ENCODE assay signal across 26 cellular contexts in the genomic region with DNA sequence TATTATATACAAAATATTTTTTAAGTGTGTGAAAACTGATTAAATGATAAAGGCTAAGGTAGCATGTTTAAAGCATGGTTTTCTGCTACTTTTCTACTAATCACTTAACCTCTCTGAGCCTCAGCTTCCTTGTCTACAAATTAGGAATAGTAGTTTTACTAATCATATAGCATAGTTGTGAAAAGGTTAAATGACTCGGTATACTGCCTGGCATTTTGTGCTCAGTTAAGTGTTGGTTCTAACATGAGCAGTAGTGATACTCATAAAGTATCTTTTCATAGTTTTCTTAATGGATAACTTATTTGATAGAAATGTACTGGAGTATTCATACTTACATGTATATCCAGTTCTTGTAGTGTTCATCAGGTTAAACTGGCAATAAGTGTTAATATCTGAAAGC. TPM values are rescaled to one million over a fixed set of nuclear protein-coding genes. Genes with fewer than 3 reads are reported as not detected.
A peak's percentile ranks its signal among the peaks of the same experiment; 100 is the strongest.
DNase-seq lines count a peak whose midpoint lies in the region; ATAC-seq and TF ChIP-seq lines count a peak whose summit lies in the region.
"Had no signal": no experiment of that assay in that cellular context is flagged by ENCODE, and none has a peak within 500 bp of the region (broad histone marks: within the 10 kb centered on the region; RNA-seq: fewer than 3 reads in every experiment).

No MANE protein-coding gene starts in this region.

- H3K36me3 Mint-ChIP-seq in activated CD8-positive, alpha-beta memory T cell treated with anti-CD3 and anti-CD28 coated beads, Interleukin-2, amount 10 ng/mL, durations not matched to agents 7 days and 5 days: peaks cover 46% of the 10 kb centered on the region
- peaks cover 7% of the 10 kb centered on the region for H3K36me3 Mint-ChIP-seq in activated naive CD8-positive, alpha-beta T cell
- H3K36me3 Mint-ChIP-seq: WTC11 had no signal

- peaks cover 53% of the 10 kb centered on the region for H3K4me1 Mint-ChIP-seq in activated CD8-positive, alpha-beta memory T cell treated with anti-CD3 and anti-CD28 coated beads, Interleukin-2, amount 10 ng/mL, durations not matched to agents 7 days and 5 days
- peaks cover 18% of the 10 kb centered on the region for H3K4me1 Mint-ChIP-seq in activated naive CD8-positive, alpha-beta T cell (ENCODE audit: low read depth)
- H3K4me1 Mint-ChIP-seq: neural progenitor cell had no signal

- H3K9me3 ChIP-seq in Loucy (ENCODE audit: insufficient read depth, low read depth, low read length) (peaks cover 5% of the 10 kb centered on the region; the same call in 1 of the 2 replicates), neutrophil (no peaks in the 10 kb centered on the region)
- H3K9me3 ChIP-seq: A549, body of pancreas, esophagus muscularis mucosa, sigmoid colon had no signal

- no peak overlapping the region for H3K9ac ChIP-seq in Loucy (ENCODE audit: low read depth, low read length, poor library complexity, severe bottlenecking)
- H3K9ac ChIP-seq: BLaER1, neural progenitor cell had no signal

- H3F3A ChIP-seq in Loucy (ENCODE audit: low read depth): peaks cover 16% of the 10 kb centered on the region; the same call in 1 of the 2 replicates

- H3K27me3 ChIP-seq in Loucy (ENCODE audit: insufficient read depth, low read length, poor library complexity, severe bottlenecking) (no peaks in the 10 kb centered on the region), neutrophil (no peaks in the 10 kb centered on the region)
- H3K27me3 ChIP-seq: BLaER1, body of pancreas, esophagus muscularis mucosa, neural progenitor cell, sigmoid colon had no signal

- no peak for ATAC-seq in activated CD8-positive, alpha-beta memory T cell treated with anti-CD3 and anti-CD28 coated beads, Interleukin-2, amount 10 ng/mL, durations not matched to agents 7 days and 5 days
- ATAC-seq in GM18517 (IDR thresholded peaks at IDR 0.05; ENCODE audit: unreplicated experiment) (no peak), left ventricle myocardium superior (no peak), HG02678 (IDR thresholded peaks at IDR 0.05; ENCODE audit: unreplicated experiment) (no peak)
- ATAC-seq: A549, body of pancreas, WTC11 had no signal

- no peak overlapping the region for H2AFZ ChIP-seq in Loucy (ENCODE audit: low read length)
- H2AFZ ChIP-seq: neural progenitor cell had no signal

- peak overlapping the region; percentile 94 for H3K27ac Mint-ChIP-seq in activated CD8-positive, alpha-beta memory T cell treated with anti-CD3 and anti-CD28 coated beads, Interleukin-2, amount 10 ng/mL, durations not matched to agents 7 days and 5 days
- no peak overlapping the region for H3K27ac Mint-ChIP-seq in activated naive CD8-positive, alpha-beta T cell
- H3K27ac Mint-ChIP-seq: neural progenitor cell, WTC11 had no signal

- peak overlapping the region; percentile 93 for H3K4me2 ChIP-seq in Loucy (ENCODE audit: low read depth, low read length, poor library complexity, severe bottlenecking)
- H3K4me2 ChIP-seq: A549, neural progenitor cell had no signal

- H3K4me1 ChIP-seq in Loucy (ENCODE audit: insufficient read depth, low read length, poor library complexity, severe bottlenecking): peaks cover 28% of the 10 kb centered on the region
- peaks cover 41 to 48% of the 10 kb centered on the region in 2 experiments for H3K4me1 ChIP-seq in neutrophil (ENCODE audit: control insufficient read depth in 1 of 2, insufficient read depth in 1 of 2, low read depth in 1 of 2, low read length in 1 of 2)
- H3K4me1 ChIP-seq: neural progenitor cell had no signal

- no peak for DNase-seq in activated CD8-positive, alpha-beta memory T cell treated with anti-CD3 and anti-CD28 coated beads, Interleukin-2, amount 10 ng/mL, durations not matched to agents 7 days and 5 days
- no peak for DNase-seq in activated CD8-positive, alpha-beta memory T cell treated with anti-CD3 and anti-CD28 coated beads for 24 hours
- DNase-seq in left ventricle myocardium superior: no peak
- DNase-seq: activated CD8-positive, alpha-beta memory T cell treated with anti-CD3 and anti-CD28 coated beads, Interleukin-2, amount 50 U/mL, for 4 hours; body of pancreas; effector CD8-positive, alpha-beta T cell; GDM1; H7; hypothalamus; MV-4-11; NCI-H1694; NCI-H2171 treated with DMSO at 0.1 percent for 48 hours; NCI-H526 treated with DMSO at 0.1 percent for 48 hours; sigmoid colon; T1000 had no signal

- peaks cover 80% of the 10 kb centered on the region for H3K79me2 ChIP-seq in Loucy (ENCODE audit: insufficient read depth, low read length)

- H4K20me1 ChIP-seq in Loucy (ENCODE audit: insufficient read depth, low read length, poor library complexity, severe bottlenecking): peaks cover 31% of the 10 kb centered on the region

- TF ChIP-seq CTCF in Loucy (conservative IDR thresholded peaks at IDR 0.05; ENCODE audit: low read length): no peak
- TF ChIP-seq CTCF in neutrophil (IDR thresholded peaks at IDR 0.05): no peak

- H3K9me2 ChIP-seq in Loucy (replicated peaks; ENCODE audit: low read depth, low read length): no peaks in the 10 kb centered on the region

- H3K27ac ChIP-seq in neutrophil: peak overlapping the region; percentile 93
- H3K27ac ChIP-seq: A549, BLaER1, body of pancreas, esophagus muscularis mucosa, neural progenitor cell, sigmoid colon had no signal

- H3K36me3 ChIP-seq in Loucy (ENCODE audit: insufficient read depth, low read length) (no peaks in the 10 kb centered on the region; the same call in 1 of the 2 replicates), neutrophil (no peaks in the 10 kb centered on the region)
- H3K36me3 ChIP-seq: BLaER1, esophagus muscularis mucosa, neural progenitor cell, sigmoid colon had no signal

- H3K4me3 ChIP-seq in Loucy (ENCODE audit: low read length, poor library complexity, severe bottlenecking): peak overlapping the region; percentile 74
- no peak overlapping the region for H3K4me3 ChIP-seq in neutrophil (ENCODE audit: low read depth in 1 of 2, low read length in 1 of 2)
- H3K4me3 ChIP-seq: A549, BLaER1, body of pancreas, esophagus muscularis mucosa, K562, neural progenitor cell, sigmoid colon had no signal

- H3K27me3 Mint-ChIP-seq in activated CD8-positive, alpha-beta memory T cell treated with anti-CD3 and anti-CD28 coated beads, Interleukin-2, amount 10 ng/mL, durations not matched to agents 7 days and 5 days: no peaks in the 10 kb centered on the region
- H3K27me3 Mint-ChIP-seq in activated naive CD8-positive, alpha-beta T cell: no peaks in the 10 kb centered on the region

- CTCF ChIA-PET in activated CD8-positive, alpha-beta memory T cell treated with anti-CD3 and anti-CD28 coated beads, Interleukin-2, amount 10 ng/mL, durations not matched to agents 7 days and 5 days (lab: Charles Lee): interaction anchor here (1.1 to 2.0 kb wide), 5 partner anchors 9 to 26 kb away, joined by 3 to 5 read pairs (median 4); a partner anchor contains a TSS

- intact Hi-C loops in left ventricle myocardium superior (cut with micrococcal nuclease): no loop called here

- peaks cover 12% of the 10 kb centered on the region for H3K9me3 Mint-ChIP-seq in activated CD8-positive, alpha-beta memory T cell treated with anti-CD3 and anti-CD28 coated beads, Interleukin-2, amount 10 ng/mL, durations not matched to agents 7 days and 5 days (ENCODE audit: low read depth)
- H3K9me3 Mint-ChIP-seq in activated naive CD8-positive, alpha-beta T cell (ENCODE audit: low read depth): peaks cover 5% of the 10 kb centered on the region

- peak overlapping the region; percentile 67 for H3K4me3 Mint-ChIP-seq in activated CD8-positive, alpha-beta memory T cell treated with anti-CD3 and anti-CD28 coated beads, Interleukin-2, amount 10 ng/mL, durations not matched to agents 7 days and 5 days
- H3K4me3 Mint-ChIP-seq in activated naive CD8-positive, alpha-beta T cell: peak overlapping the region; percentile 85
- H3K4me3 Mint-ChIP-seq: neural progenitor cell, WTC11 had no signal

RNA-seq across cellular contexts. Expression of a gene that starts 13.6 kb away (rescaled TPM):
- total RNA-seq in activated CD8-positive, alpha-beta memory T cell treated with anti-CD3 and anti-CD28 coated beads, Interleukin-2, amount 10 ng/mL, durations not matched to agents 7 days and 5 days: 10 to 100 TPM; 42.4 to 54.8 TPM
- 5.1 TPM for total RNA-seq in left ventricle myocardium superior
